Comparison of ENCODE assay signal across 8 cellular contexts in genomic region chr19:29694669-29695627, GRCh38. TPM values are rescaled to one million over a fixed set of nuclear protein-coding genes. Genes with fewer than 3 reads are reported as not detected.
A peak's percentile ranks its signal among the peaks of the same experiment; 100 is the strongest.
DNase-seq lines count a peak whose midpoint lies in the region; ATAC-seq and TF ChIP-seq lines count a peak whose summit lies in the region.

No MANE protein-coding gene starts in this region.

- H3K9me3 ChIP-seq in BE2C (no peaks in the 10 kb centered on the region; the same call in 1 of the 2 replicates), esophagus muscularis mucosa (peaks cover 0 to 10% (median 3%) of the 10 kb centered on the region in 4 donors)

- no peak overlapping the region for H3K4me3 ChIP-seq in BE2C (ENCODE audit: low read depth, low read length)
- H3K4me3 ChIP-seq in esophagus muscularis mucosa: no peak overlapping the region

- peaks cover 20% of the 10 kb centered on the region for H3K4me1 Mint-ChIP-seq in activated T-cell treated with anti-CD3 and anti-CD28 coated beads, Interleukin-2, amount 50 U/mL, for 24 hours (ENCODE audit: low read depth)
- H3K4me1 Mint-ChIP-seq in naive thymus-derived CD8-positive, alpha-beta T cell: peaks cover 19 to 40% (median 29%) of the 10 kb centered on the region in 4 donors

- POLR2A ChIA-PET in naive thymus-derived CD8-positive, alpha-beta T cell (lab: Charles Lee): interaction anchor here (0.6 to 6.9 kb wide), 8 partner anchors 12 to 88 kb away, joined by 3 to 96 read pairs (median 4); partner anchors contain the start of genes C19orf12 and POP4

- no peak for TF ChIP-seq POLR2A in esophagus muscularis mucosa (IDR thresholded peaks at IDR 0.05; ENCODE audit: low read depth)

- TF ChIP-seq CTCF in BE2C (IDR thresholded peaks at IDR 0.05; ENCODE audit: low read depth, low read length) (peak; percentile 90), esophagus muscularis mucosa (IDR thresholded peaks at IDR 0.05) (peak; percentile 79 to 94 (median 84))

- peak overlapping the region; percentile 42 for H3K27ac Mint-ChIP-seq in activated T-cell treated with anti-CD3 and anti-CD28 coated beads, Interleukin-2, amount 50 U/mL, for 24 hours
- H3K27ac Mint-ChIP-seq in naive thymus-derived CD8-positive, alpha-beta T cell: peak overlapping the region in 9 of 10 donors; percentile 4 to 92 (median 83)

- H3K27me3 Mint-ChIP-seq in activated T-cell treated with anti-CD3 and anti-CD28 coated beads, Interleukin-2, amount 50 U/mL, for 24 hours: no peaks in the 10 kb centered on the region
- H3K27me3 Mint-ChIP-seq in naive thymus-derived CD8-positive, alpha-beta T cell: no peaks in the 10 kb centered on the region

- H3K36me3 ChIP-seq in BE2C (no peaks in the 10 kb centered on the region), esophagus muscularis mucosa (no peaks in the 10 kb centered on the region)

- DNase-seq in BE2C (peak; percentile 89), OCI-M1 (lab: John Stamatoyannopoulos, UW) (peak; percentile 82), esophagus muscularis mucosa (ENCODE audit: extremely low spot score) (peak; percentile 94)
- DNase-seq in activated T-cell treated with anti-CD3 and anti-CD28 coated beads, Interleukin-2, amount 50 U/mL, for 24 hours: peak; percentile 89
- peak; percentile 67 to 88 (median 82) for DNase-seq in naive thymus-derived CD8-positive, alpha-beta T cell
- DNase-seq in stimulated activated naive CD8-positive, alpha-beta T cell treated with anti-CD3 and anti-CD28 coated beads, Interleukin-15, Interleukin-2, amounts not matched to agents 100 U/mL and 50 U/mL, for 24 hours: peak; percentile 90

- no peaks in the 10 kb centered on the region for H3K4me1 ChIP-seq in BE2C
- peaks cover 0 to 25% (median 23%) of the 10 kb centered on the region in 4 donors for H3K4me1 ChIP-seq in esophagus muscularis mucosa

- no peaks in the 10 kb centered on the region for H3K9me3 Mint-ChIP-seq in activated T-cell treated with anti-CD3 and anti-CD28 coated beads, Interleukin-2, amount 50 U/mL, for 24 hours
- H3K9me3 Mint-ChIP-seq in naive thymus-derived CD8-positive, alpha-beta T cell: no peaks in the 10 kb centered on the region

- H3K27me3 ChIP-seq in BE2C (no peaks in the 10 kb centered on the region), esophagus muscularis mucosa (no peaks in the 10 kb centered on the region)

- intact Hi-C loops in esophagus muscularis mucosa (cut with DNase I): loop anchor here (1.0 kb wide), 1 partner anchor 21 kb away; no protein-coding TSS in a partner anchor

- 56% methylated on average over 13 of the region's 19 CpGs for WGBS in esophagus muscularis mucosa

- TF ChIP-seq EP300 in esophagus muscularis mucosa (IDR thresholded peaks at IDR 0.05): no peak

- H3K4me3 Mint-ChIP-seq in activated T-cell treated with anti-CD3 and anti-CD28 coated beads, Interleukin-2, amount 50 U/mL, for 24 hours: no peak overlapping the region
- H3K4me3 Mint-ChIP-seq in naive thymus-derived CD8-positive, alpha-beta T cell: peak overlapping the region in 1 of 10 donors; percentile 24

- ATAC-seq in GM19035 (IDR thresholded peaks at IDR 0.05; ENCODE audit: unreplicated experiment) (peak; percentile 82), HG03432 (IDR thresholded peaks at IDR 0.05; ENCODE audit: unreplicated experiment) (peak; percentile 95)
- peak; percentile 99 for ATAC-seq in naive thymus-derived CD8-positive, alpha-beta T cell
- peak; percentile 98 for ATAC-seq in stimulated activated naive CD8-positive, alpha-beta T cell treated with anti-CD3 and anti-CD28 coated beads, Interleukin-15, Interleukin-2, amounts not matched to agents 100 U/mL and 50 U/mL, for 24 hours

- peak overlapping the region in 3 of 4 donors; percentile 36 to 41 (median 37) for H3K27ac ChIP-seq in esophagus muscularis mucosa (replicated peaks in 1 of 4)

- no peaks in the 10 kb centered on the region for H3K36me3 Mint-ChIP-seq in activated T-cell treated with anti-CD3 and anti-CD28 coated beads, Interleukin-2, amount 50 U/mL, for 24 hours (ENCODE audit: low read depth)
- H3K36me3 Mint-ChIP-seq in naive thymus-derived CD8-positive, alpha-beta T cell: no peaks in the 10 kb centered on the region

RNA-seq across cellular contexts. Expression of gene C19orf12, which starts 20.1 kb away (rescaled TPM):
- polyA plus RNA-seq in BE2C (2012; ENCODE audit: insufficient read depth, insufficient read length, low read depth): 32.4 TPM
- 10 to 100 TPM; 27.0 to 52.9 (median 38.9) TPM for total RNA-seq in esophagus muscularis mucosa
- total RNA-seq in naive thymus-derived CD8-positive, alpha-beta T cell: 10 to 100 TPM; 23.2 to 23.8 TPM
- 10 to 100 TPM; 16.7 to 32.3 (median 19.8) TPM for polyA plus RNA-seq in naive thymus-derived CD8-positive, alpha-beta T cell

RNA-seq across cellular contexts. Expression of gene PLEKHF1, which starts 29.7 kb away (rescaled TPM):
- 0.79 TPM for polyA plus RNA-seq in BE2C (2012; ENCODE audit: insufficient read depth, insufficient read length, low read depth)
- 10 to 100 TPM; 27.4 to 58.6 (median 36.1) TPM for total RNA-seq in esophagus muscularis mucosa
- total RNA-seq in naive thymus-derived CD8-positive, alpha-beta T cell: 10 to 100 TPM; 18.0 to 19.8 TPM
- 10 to 100 TPM in 2 of 3 donors, 1 to 10 TPM in 1; 3.8 to 19.7 (median 15.5) TPM for polyA plus RNA-seq in naive thymus-derived CD8-positive, alpha-beta T cell
